In the genomic region with DNA sequence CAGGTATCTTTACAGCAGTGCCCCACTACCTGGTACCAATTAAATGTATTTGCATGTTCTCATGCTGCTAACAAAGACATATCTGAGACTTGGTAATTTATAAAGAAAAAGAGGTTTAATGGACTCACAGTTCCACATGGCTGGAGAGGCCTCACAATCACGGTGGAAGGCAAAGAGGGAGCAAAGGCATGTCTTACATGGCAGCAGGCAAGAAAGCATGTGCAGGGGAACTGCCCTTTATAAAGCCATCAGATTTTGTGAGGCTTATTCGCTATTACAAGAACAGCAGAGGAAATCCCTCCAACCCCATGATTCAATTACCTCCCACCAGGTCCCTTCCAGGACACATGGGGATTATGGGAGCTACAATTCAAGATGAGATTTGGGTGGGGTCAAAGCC, we compare ENCODE assay signal across 3 cellular contexts.
DNase-seq lines count a peak whose midpoint lies in the region; ATAC-seq, FAIRE-seq and TF ChIP-seq lines count a peak whose summit lies in the region.
"Not testable (repeated sequence)": the region's sequence is repeated elsewhere in the genome, so short reads cannot be mapped to it uniquely, and the experiment has no call there.

No MANE protein-coding gene starts in this region.

- H3K4me3 ChIP-seq in Karpas-422 (ENCODE audit: low read length); SU-DHL-6 (ENCODE audit: insufficient read depth, low read length, poor library complexity, severe bottlenecking); K562: not testable (repeated sequence)

- not testable (repeated sequence) for TF ChIP-seq EP300 in K562 (IDR thresholded peaks at IDR 0.05; ENCODE audit: low read length)

- ATAC-seq in K562, result not testable (repeated sequence)

- not testable (repeated sequence) for H4K20me1 ChIP-seq in Karpas-422 (ENCODE audit: insufficient read depth, low read depth, low read length); SU-DHL-6 (ENCODE audit: low read depth, low read length); K562 (replicated peaks; ENCODE audit: control insufficient read depth, insufficient read depth, low read length)

- not testable (repeated sequence) for H3K9me1 ChIP-seq in K562 (ENCODE audit: control insufficient read depth, insufficient read depth, low read length)

- not testable (repeated sequence) for H3K27me3 ChIP-seq in Karpas-422 (ENCODE audit: low read length); SU-DHL-6 (ENCODE audit: low read length); K562 (ENCODE audit: control insufficient read depth in 2 of 2, insufficient read depth in 2 of 2, low read length in 2 of 2)

- not testable (repeated sequence) for TF ChIP-seq CTCF in SU-DHL-6 (IDR thresholded peaks at IDR 0.05; ENCODE audit: insufficient read depth, low read length, poor library complexity, severe bottlenecking); K562 (IDR thresholded peaks at IDR 0.05 in 2 of 3, conservative IDR thresholded peaks at IDR 0.05 in 1 of 3; ENCODE audit: insufficient read depth in 2 of 3, low read depth in 1 of 3, low read length in 3 of 3)

- POLR2A ChIA-PET in K562 (lab: Yijun Ruan, JAX), result not testable (repeated sequence)

- not testable (repeated sequence) for DNase-seq in Karpas-422; K562 (ENCODE audit: extremely low read depth in 1 of 4, low spot score in 3 of 4)

- not testable (repeated sequence) for BruUV-seq in K562 (replicated peaks; lab: Mats Ljungman, UMichigan)

- H3K9ac ChIP-seq in Karpas-422 (ENCODE audit: low read length); SU-DHL-6 (ENCODE audit: low read length); K562 (ENCODE audit: insufficient read depth in 1 of 2, low read depth in 2 of 2, low read length in 2 of 2): not testable (repeated sequence)

- peaks cover 22% of the 10 kb centered on the region for H3F3A ChIP-seq in SU-DHL-6 (ENCODE audit: insufficient read depth)

- H3K4me1 ChIP-seq in Karpas-422 (ENCODE audit: low read length), result peaks cover 17% of the 10 kb centered on the region
- not testable (repeated sequence) for H3K4me1 ChIP-seq in K562 (replicated peaks in 1 of 2; ENCODE audit: control insufficient read depth in 2 of 2, insufficient read depth in 2 of 2, low read length in 2 of 2)

- in situ Hi-C loops in K562 (cut with MboI), result not testable (repeated sequence)

- not testable (repeated sequence) for H3K9me3 ChIP-seq in Karpas-422 (ENCODE audit: low read length)
- H3K9me3 ChIP-seq in SU-DHL-6 (ENCODE audit: insufficient read depth, low read length) (peaks cover 21% of the 10 kb centered on the region; the same call in 1 of the 2 replicates), K562 (replicated peaks; ENCODE audit: control insufficient read depth, insufficient read depth, low read depth, low read length) (peaks cover 17% of the 10 kb centered on the region)

- not testable (repeated sequence) for TF ChIP-seq RAD21 in K562 (CRISPR knock-in tag; conservative IDR thresholded peaks at IDR 0.05 in 1 of 2, IDR thresholded peaks at IDR 0.05 in 1 of 2)

- not testable (repeated sequence) for FAIRE-seq in K562 (lab: Jason Lieb, UNC)

- H3K9me2 ChIP-seq in Karpas-422 (replicated peaks; ENCODE audit: insufficient read depth, low read length); SU-DHL-6 (replicated peaks; ENCODE audit: insufficient read depth, low read length): not testable (repeated sequence)

- H3K36me3 ChIP-seq in Karpas-422 (ENCODE audit: insufficient read depth, low read length); K562 (ENCODE audit: control insufficient read depth, insufficient read depth, low read length): not testable (repeated sequence)
- H3K36me3 ChIP-seq in SU-DHL-6 (ENCODE audit: low read length), result peaks cover 12% of the 10 kb centered on the region

- H3K27ac ChIP-seq in Karpas-422 (ENCODE audit: low read length); SU-DHL-6 (ENCODE audit: low read depth, low read length); K562 (ENCODE audit: extremely low read depth, low read depth, low read length): not testable (repeated sequence)

- not testable (repeated sequence) for TF ChIP-seq POLR2A in K562 (conservative IDR thresholded peaks at IDR 0.05)

- not testable (repeated sequence) for H3K79me2 ChIP-seq in Karpas-422 (ENCODE audit: low read length); SU-DHL-6 (ENCODE audit: insufficient read depth, low read length); K562 (ENCODE audit: control insufficient read depth, insufficient read depth, low read length)

- CTCF ChIA-PET in K562 (lab: Yijun Ruan, JAX; ENCODE audit: low intra/inter-chr PET ratio), result not testable (repeated sequence)

- H3K4me2 ChIP-seq in Karpas-422 (ENCODE audit: low read depth, low read length, poor library complexity, severe bottlenecking); SU-DHL-6 (ENCODE audit: low read depth, low read length, poor library complexity, severe bottlenecking); K562 (ENCODE audit: insufficient read depth, low read length): not testable (repeated sequence)

- WGBS in K562 (ENCODE audit: insufficient coverage, low coverage, missing lambda C conversion rate), result 25% methylated on average over 1 of the region's 2 CpGs

- H2AFZ ChIP-seq in Karpas-422 (ENCODE audit: low read length) (peak overlapping the region; percentile 60; the same call in 1 of the 2 replicates), SU-DHL-6 (ENCODE audit: low read depth, low read length, severe bottlenecking) (peak overlapping the region; percentile 34)
- not testable (repeated sequence) for H2AFZ ChIP-seq in K562 (ENCODE audit: low read depth, low read length)

- intact Hi-C loops in K562 (cut with micrococcal nuclease), result not testable (repeated sequence)

TF ChIP-seq in K562, 482 proteins besides CTCF, POLR2A, EP300 and RAD21:
- TF ChIP-seq ZNF431 (CRISPR knock-in tag; IDR thresholded peaks at IDR 0.05), result peak; percentile 98
